Comparison of ENCODE assay signal across 14 cellular contexts in genomic region chr12:6124411-6125151, GRCh38. TPM values are rescaled to one million over a fixed set of nuclear protein-coding genes. Genes with fewer than 3 reads are reported as not detected.
DNase-seq lines count a peak whose midpoint lies in the region; ATAC-seq, FAIRE-seq and TF ChIP-seq lines count a peak whose summit lies in the region.
"Had no signal": no experiment of that assay in that cellular context is flagged by ENCODE, and none has a peak within 500 bp of the region (broad histone marks: within the 10 kb centered on the region; RNA-seq: fewer than 3 reads in every experiment).

Gene VWF (minus strand): TSS chr12:6124670. CDS start chr12:6123196, 1,474 bp downstream.

- DNase-seq in GDM1 (lab: John Stamatoyannopoulos, UW), result peak; percentile 39
- no peak for DNase-seq in cerebellum (ENCODE audit: low spot score)
- no peak for DNase-seq in keratinocyte (ENCODE audit: low read depth, low spot score)
- peak; percentile 33 for DNase-seq in sciatic nerve (ENCODE audit: low spot score)
- DNase-seq in central memory CD4-positive, alpha-beta T cell, result no peak
- no peak for DNase-seq in HPDE6-E6E7 (ENCODE audit: extremely low spot score)
- DNase-seq: GF-D8; stimulated activated CD4-positive, alpha-beta T cell treated with anti-CD3 and anti-CD28 coated beads, Interleukin-15, amount 100 ng/mL, for 24 hours; stimulated activated naive CD8-positive, alpha-beta T cell treated with anti-CD3 and anti-CD28 coated beads, Interleukin-15, amount 100 ng/mL, for 72 hours had no signal

- no peaks in the 10 kb centered on the region for H3K79me2 ChIP-seq in keratinocyte (ENCODE audit: control insufficient read depth, insufficient read depth, low read length)

- no peaks in the 10 kb centered on the region for H3K9me3 ChIP-seq in keratinocyte (ENCODE audit: control insufficient read depth, low read depth, low read length)

- no peaks in the 10 kb centered on the region for H3K9me1 ChIP-seq in keratinocyte (ENCODE audit: control insufficient read depth, extremely low read depth, insufficient read depth, low read length)

- dilution Hi-C loops in keratinocyte (cut with MboI; ENCODE audit: extremely low pct_ligation_motif_present, low sequenced_read_pairs), result no loop called here

- no peaks in the 10 kb centered on the region for H3K36me3 ChIP-seq in keratinocyte (ENCODE audit: control insufficient read depth in 2 of 2, extremely low read depth in 1 of 2, insufficient read depth in 2 of 2, low read length in 2 of 2)
- H3K36me3 ChIP-seq: WERI-Rb-1 had no signal

- no peaks in the 10 kb centered on the region for H4K20me1 ChIP-seq in keratinocyte (ENCODE audit: control insufficient read depth, extremely low read depth, insufficient read depth, low read length)

- peak within 1 kb of the TSS; percentile 60 for H3K4me2 ChIP-seq in keratinocyte (ENCODE audit: control insufficient read depth, extremely low read depth, insufficient read depth, low read depth, low read length)

- peak within 1 kb of the TSS; percentile 85 for H2AFZ ChIP-seq in keratinocyte (ENCODE audit: control insufficient read depth, low read length)

- intact Hi-C loops in sciatic nerve (cut with DNase I), result no loop called here

- no peak within 1 kb of the TSS for H3K9ac ChIP-seq in keratinocyte (ENCODE audit: control insufficient read depth, extremely low read depth, insufficient read depth, low read length)

- no peak for TF ChIP-seq CTCF in keratinocyte (optimal IDR thresholded peaks at IDR 0.05 in 1 of 3, IDR thresholded peaks at IDR 0.05 in 1 of 3, conservative IDR thresholded peaks at IDR 0.05 in 1 of 3; ENCODE audit: extremely low read depth in 1 of 3, insufficient read depth in 2 of 3, low read length in 3 of 3)

- peak; percentile 28 for ATAC-seq in sciatic nerve
- ATAC-seq in HG03025 (IDR thresholded peaks at IDR 0.05; ENCODE audit: low FRiP score, unreplicated experiment), result no peak
- ATAC-seq in HG02759 (IDR thresholded peaks at IDR 0.05; ENCODE audit: unreplicated experiment), result no peak
- ATAC-seq: HCT116; stimulated activated naive CD8-positive, alpha-beta T cell treated with anti-CD3 and anti-CD28 coated beads, Interleukin-15, amount 100 ng/mL, for 72 hours had no signal

- H3K27ac ChIP-seq in keratinocyte (ENCODE audit: control insufficient read depth, insufficient read depth, low read length), result no peak within 1 kb of the TSS
- H3K27ac ChIP-seq: HL-60, WERI-Rb-1 had no signal

- FAIRE-seq in keratinocyte (lab: Jason Lieb, UNC), result no peak

- H3K27me3 ChIP-seq in keratinocyte (ENCODE audit: control insufficient read depth, extremely low read depth, insufficient read depth, low read length), result no peaks in the 10 kb centered on the region

- H3K4me3 ChIP-seq in keratinocyte (ENCODE audit: control insufficient read depth in 2 of 3, extremely low read depth in 1 of 3, insufficient read depth in 2 of 3, low read depth in 1 of 3, low read length in 3 of 3), result no peak within 1 kb of the TSS

- H3K4me1 ChIP-seq in keratinocyte (ENCODE audit: control insufficient read depth, extremely low read depth, insufficient read depth, low read length), result peaks cover 8% of the 10 kb centered on the region

RNA-seq across cellular contexts. Expression of gene VWF, which starts in this region (rescaled TPM):
- 23.2 TPM for total RNA-seq in cerebellum
- 0.01 to 0.03 TPM in 2 of 3 replicates, not detected in the other for polyA plus RNA-seq in keratinocyte
- polyA plus RNA-seq in keratinocyte (2011; ENCODE audit: low read depth), result 0.61 TPM
- not detected in 2 replicates for polyA plus RNA-seq in keratinocyte (2011; cell fraction: cytosol; rRNA removed)
- 0.05 and 0.22 TPM in 2 replicates for polyA plus RNA-seq in keratinocyte (2011; cell fraction: nucleus; rRNA removed)
- polyA plus RNA-seq in keratinocyte (2012; ENCODE audit: low replicate concordance), result 0.30 TPM in 1 of 2 replicates, not detected in the other
- 0.03 to 2.7 TPM (median 0.13 TPM) in 3 replicates for polyA minus RNA-seq in keratinocyte
- polyA minus RNA-seq in keratinocyte (2011; cell fraction: cytosol; rRNA and poly(A)+ RNA removed), result not detected
- polyA minus RNA-seq in keratinocyte (2011; cell fraction: nucleus; rRNA and poly(A)+ RNA removed), result 0.11 and 0.54 TPM in 2 replicates
- 655 TPM for total RNA-seq in sciatic nerve

Comparison
In these comparisons a context has a peak if more than half of its experiments do, and no peak if none do; other contexts are left out.
1. RNA of gene VWF (total RNA-seq): 655 TPM in sciatic nerve (single experiment); 23.2 TPM in cerebellum (single experiment); every median in the first group is over 10 times any median in the second.
2. DNase-seq: peak in GDM1 (single experiment) and sciatic nerve (single experiment); none in cerebellum (single experiment), keratinocyte (single experiment), central memory CD4-positive, alpha-beta T cell (single experiment) and HPDE6-E6E7 (single experiment).